In genomic region chr2:226877491-226877890, GRCh38 we compare ENCODE assay signal across 17 cellular contexts. TPM values are rescaled to one million over a fixed set of nuclear protein-coding genes. Genes with fewer than 3 reads are reported as not detected.
DNase-seq lines count a peak whose midpoint lies in the region; ATAC-seq and FAIRE-seq lines count a peak whose summit lies in the region.
"Had no signal": no experiment of that assay in that cellular context is flagged by ENCODE, and none has a peak within 500 bp of the region (broad histone marks: within the 10 kb centered on the region; RNA-seq: fewer than 3 reads in every experiment).

No MANE protein-coding gene starts in this region.

- ATAC-seq in HG03354 (IDR thresholded peaks at IDR 0.05; ENCODE audit: poor library complexity, severe bottlenecking, unreplicated experiment) = no peak

- peak in 1 of 61 donors; percentile 1 for DNase-seq in caudate nucleus (lab: John Stamatoyannopoulos, UW)
- no peak for DNase-seq in frontal cortex (ENCODE audit: low spot score in 2 of 2)
- peak; percentile 48 for DNase-seq in midbrain (lab: John Stamatoyannopoulos, UW)
- no peak for DNase-seq in NCI-H510A (lab: John Stamatoyannopoulos, UW)
- DNase-seq in HAP-1 (ENCODE audit: low spot score in 2 of 2) = no peak
- DNase-seq: Caco-2; CD8-positive, alpha-beta memory T cell; DND-41; GDM1; GOT3; H9 had no signal

- H3K4me1 ChIP-seq in HAP-1 = no peaks in the 10 kb centered on the region
- H3K4me1 ChIP-seq: BLaER1, Caco-2 had no signal

- H3K9me3 ChIP-seq in HAP-1 = no peaks in the 10 kb centered on the region
- H3K9me3 ChIP-seq: BLaER1, Caco-2 had no signal

- no peaks in the 10 kb centered on the region for H3K36me3 ChIP-seq in HAP-1 (replicated peaks)

- FAIRE-seq in frontal cortex (lab: Jason Lieb, UNC) = peak; percentile 23
- FAIRE-seq: GM12892, GM19239, HTR-8/SVneo had no signal

- no peaks in the 10 kb centered on the region; the same call in 1 of the 2 replicates for H3K27me3 ChIP-seq in HAP-1 (ENCODE audit: low read depth)
- H3K27me3 ChIP-seq: BLaER1 had no signal

- H3K27ac ChIP-seq in caudate nucleus (ENCODE audit: low read depth, low read length) (peak overlapping the region; percentile 38), temporal lobe (ENCODE audit: low read depth, low read length) (peak overlapping the region; percentile 12)
- H3K27ac ChIP-seq: BLaER1 had no signal

- H3K4me3 ChIP-seq in HAP-1 = no peak overlapping the region
- H3K4me3 ChIP-seq: BLaER1 had no signal

- in situ Hi-C loops in HAP-1 (cut with MboI; ENCODE audit: low sequenced_read_pairs) = no loop called here

RNA-seq across cellular contexts. Expression of gene RHBDD1, which starts 41.6 kb away (rescaled TPM):
- total RNA-seq in frontal cortex (24.1 TPM), temporal lobe (14.5 TPM)
